9 cellular contexts compared by ENCODE assay signal in the genomic region with DNA sequence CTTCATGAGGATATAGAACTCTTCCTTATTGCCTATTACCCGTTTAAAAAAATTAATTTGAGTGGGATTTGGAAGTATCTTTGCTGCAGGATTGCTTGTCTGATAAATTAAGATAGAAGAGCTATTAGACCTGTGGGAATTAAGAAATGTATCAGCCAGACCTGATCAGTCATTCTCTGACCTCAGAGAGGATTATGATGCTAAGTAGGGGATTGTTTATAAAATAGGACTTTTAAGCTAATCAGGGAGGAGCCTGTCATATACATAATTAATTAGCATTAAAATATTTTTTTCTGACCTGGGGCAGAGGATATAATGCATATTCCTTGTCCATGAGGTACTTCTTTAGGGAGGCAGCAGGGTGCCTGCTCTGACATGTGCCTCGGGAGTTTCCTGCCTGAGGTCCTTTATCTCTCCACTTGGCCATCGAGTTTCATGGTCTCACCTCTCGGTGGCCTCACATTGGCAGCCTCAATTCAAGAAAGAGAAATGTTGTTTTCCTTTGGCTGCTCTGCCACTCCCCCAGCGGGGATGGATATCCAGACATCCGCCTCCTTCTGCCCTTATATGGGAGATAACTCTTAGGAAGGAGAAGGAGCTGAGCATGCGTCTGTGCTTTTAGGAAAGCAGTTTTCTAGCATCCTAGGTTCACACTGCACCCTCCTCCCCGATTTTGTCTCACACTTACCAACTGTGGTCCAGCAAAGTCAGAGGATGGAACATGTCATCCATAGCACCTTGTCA. TPM values are rescaled to one million over a fixed set of nuclear protein-coding genes. Genes with fewer than 3 reads are reported as not detected.
DNase-seq lines count a peak whose midpoint lies in the region; ATAC-seq and TF ChIP-seq lines count a peak whose summit lies in the region.
"Had no signal": no experiment of that assay in that cellular context is flagged by ENCODE, and none has a peak within 500 bp of the region (broad histone marks: within the 10 kb centered on the region; RNA-seq: fewer than 3 reads in every experiment).

No MANE protein-coding gene starts in this region.

- H3K4me1 Mint-ChIP-seq in osteocyte (ENCODE audit: unreplicated experiment) = peaks cover 34% of the 10 kb centered on the region

- peaks cover 0 to 26% (median 0%) of the 10 kb centered on the region in 9 donors for H3K36me3 ChIP-seq in heart left ventricle

- TF ChIP-seq POLR2A in heart left ventricle (IDR thresholded peaks at IDR 0.05) = no peak

- TF ChIP-seq CTCF in heart left ventricle (IDR thresholded peaks at IDR 0.05) = peak in 3 of 12 donors; percentile 18 to 29 (median 27)
- no peak for TF ChIP-seq CTCF in osteocyte (IDR thresholded peaks at IDR 0.05)

- WGBS in heart left ventricle, 4 donors = 6 to 14% (median 10%) methylated on average over 8 of the region's 8 CpGs

- peaks cover 0 to 74% (median 32%) of the 10 kb centered on the region in 12 donors for H3K4me1 ChIP-seq in heart left ventricle

- DNase-seq in A172 (ENCODE audit: low spot score) = peak; percentile 54
- peak; percentile 34 for DNase-seq in HS-5 (ENCODE audit: low read depth)
- peak; percentile 67 for DNase-seq in amniotic epithelial cell (ENCODE audit: low read depth)
- DNase-seq in heart left ventricle = peak in 4 of 5 donors; percentile 43 to 73 (median 60)
- no peak for DNase-seq in osteocyte (ENCODE audit: extremely low spot score, unreplicated experiment)
- no peak for DNase-seq in left lobe of liver (ENCODE audit: low spot score)
- DNase-seq in activated effector memory CD4-positive, alpha-beta T cell treated with Interleukin-2 at 50 U/mL for 16 hours = no peak

- H3K27me3 ChIP-seq in heart left ventricle = peaks cover 0 to 20% (median 0%) of the 10 kb centered on the region in 9 donors

- H3K27me3 Mint-ChIP-seq in osteocyte (ENCODE audit: unreplicated experiment) = no peaks in the 10 kb centered on the region

- H3K9me3 ChIP-seq in heart left ventricle = no peaks in the 10 kb centered on the region

- H3K36me3 Mint-ChIP-seq in osteocyte (ENCODE audit: unreplicated experiment) = peaks cover 2% of the 10 kb centered on the region

- H3K4me3 Mint-ChIP-seq in osteocyte (ENCODE audit: unreplicated experiment) = peak overlapping the region; percentile 87

- peak overlapping the region in 11 of 12 donors; percentile 64 to 96 (median 87) for H3K27ac ChIP-seq in heart left ventricle

- intact Hi-C loops in heart left ventricle (cut with DNase I) = loop anchor here in 9 of 10 donors (1.0 to 5.0 kb wide), 5 partner anchors 36 to 106 kb away; a partner anchor contains a TSS

- ATAC-seq in heart left ventricle = peak; percentile 35 to 72 (median 66)
- no peak for ATAC-seq in left lobe of liver
- no peak for ATAC-seq in HG03354 (IDR thresholded peaks at IDR 0.05; ENCODE audit: poor library complexity, severe bottlenecking, unreplicated experiment)

- H3K9me3 Mint-ChIP-seq in osteocyte (ENCODE audit: unreplicated experiment) = no peaks in the 10 kb centered on the region

- peak overlapping the region in 11 of 12 donors; percentile 48 to 93 (median 64) for H3K4me3 ChIP-seq in heart left ventricle

- H3K27ac Mint-ChIP-seq in osteocyte (ENCODE audit: unreplicated experiment) = peak overlapping the region; percentile 77

RNA-seq across cellular contexts. Expression of a gene that starts 41.1 kb away (rescaled TPM):
- total RNA-seq in A172 (2014; rRNA removed; shearing (Covaris generic)) = 6.2 and 6.9 TPM in 2 replicates
- total RNA-seq in heart left ventricle (10 to 100 TPM; 15.0 to 34.9 (median 20.5) TPM), osteocyte (9.7 and 10.6 TPM in 2 replicates), left lobe of liver (7.2 TPM)
- 10 to 100 TPM in 1 of 2 donors, 1 to 10 TPM in 1; 3.9 to 10.6 TPM for polyA plus RNA-seq in heart left ventricle

RNA-seq across cellular contexts. Expression of a gene that starts 47.0 kb away (rescaled TPM):
- 35.1 and 40.6 TPM in 2 replicates for total RNA-seq in A172 (2014; rRNA removed; shearing (Covaris generic))
- total RNA-seq in heart left ventricle (100 to 1,000 TPM; 110 to 179 (median 160) TPM), osteocyte (26.3 and 26.4 TPM in 2 replicates), left lobe of liver (9.3 TPM)
- 10 to 100 TPM; 48.7 to 98.3 TPM for polyA plus RNA-seq in heart left ventricle

RNA-seq across cellular contexts. Expression of a gene that starts 59.5 kb away (rescaled TPM):
- total RNA-seq in A172 (2014; rRNA removed; shearing (Covaris generic)) = not detected in 2 replicates
- 1 to 10 TPM in 8 of 9 donors, under 1 TPM in 1; 0.79 to 8.3 (median 2.0) TPM for total RNA-seq in heart left ventricle
- 1 to 10 TPM; 2.3 to 2.9 TPM for polyA plus RNA-seq in heart left ventricle
- 0.42 and 0.62 TPM in 2 replicates for total RNA-seq in osteocyte
- total RNA-seq in left lobe of liver = 11.8 TPM
- total RNA-seq: GM12878 had no signal
- polyA plus RNA-seq: GM12878 had no signal

Comparison
In these comparisons a context has a peak if more than half of its experiments do, and no peak if none do; other contexts are left out.
1. DNase-seq: peak in A172 (single experiment), HS-5 (single experiment), amniotic epithelial cell (single experiment) and heart left ventricle (4 of 5); none in osteocyte (single experiment), left lobe of liver (single experiment) and activated effector memory CD4-positive, alpha-beta T cell treated with Interleukin-2 at 50 U/mL for 16 hours (single experiment).
2. ATAC-seq: peak in heart left ventricle (4 of 4); none in left lobe of liver (single experiment) and HG03354 (single experiment).